Comparison of ENCODE assay signal across 8 cellular contexts in the genomic region with DNA sequence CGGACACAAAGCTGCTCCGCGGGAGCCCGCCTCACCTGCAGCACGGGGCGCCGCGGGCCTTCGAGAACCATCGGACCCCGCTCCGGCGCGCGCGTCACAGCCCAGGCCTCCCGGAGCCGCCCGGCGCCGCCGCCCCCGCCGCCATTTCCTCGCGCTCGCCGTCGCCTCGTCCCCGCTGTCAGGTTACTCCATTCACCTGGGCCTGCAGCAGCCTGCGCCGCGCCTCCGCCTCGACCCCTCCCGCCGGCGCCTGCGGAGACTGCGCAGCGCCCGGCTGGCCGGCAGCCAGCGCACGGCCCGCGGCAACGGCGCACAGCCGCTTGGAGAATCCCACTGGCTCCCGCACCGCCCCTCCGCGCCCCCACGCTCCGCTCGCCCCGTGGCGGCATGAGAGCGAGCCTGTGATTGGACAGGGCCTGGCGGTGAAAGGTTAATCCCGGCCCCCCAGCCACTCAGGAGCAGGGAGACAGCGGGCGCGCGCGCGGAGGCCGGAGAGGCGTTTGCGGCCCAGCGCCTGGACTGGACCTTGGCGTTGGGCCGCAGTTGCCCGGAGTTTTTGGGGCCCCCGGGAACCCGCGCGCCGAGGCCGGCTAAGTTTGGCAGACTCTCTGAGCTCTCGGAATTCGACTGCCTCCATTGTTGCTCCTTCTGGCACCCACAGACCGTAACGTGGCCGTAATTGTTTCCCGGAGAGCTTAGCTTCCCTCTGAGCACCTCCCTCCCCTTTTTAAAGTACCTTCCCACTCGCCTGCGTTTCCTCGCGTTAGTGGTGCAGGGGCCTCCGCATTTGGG. TPM values are rescaled to one million over a fixed set of nuclear protein-coding genes. Genes with fewer than 3 reads are reported as not detected.
DNase-seq lines count a peak whose midpoint lies in the region; ATAC-seq lines count a peak whose summit lies in the region.

A gene with protein sequence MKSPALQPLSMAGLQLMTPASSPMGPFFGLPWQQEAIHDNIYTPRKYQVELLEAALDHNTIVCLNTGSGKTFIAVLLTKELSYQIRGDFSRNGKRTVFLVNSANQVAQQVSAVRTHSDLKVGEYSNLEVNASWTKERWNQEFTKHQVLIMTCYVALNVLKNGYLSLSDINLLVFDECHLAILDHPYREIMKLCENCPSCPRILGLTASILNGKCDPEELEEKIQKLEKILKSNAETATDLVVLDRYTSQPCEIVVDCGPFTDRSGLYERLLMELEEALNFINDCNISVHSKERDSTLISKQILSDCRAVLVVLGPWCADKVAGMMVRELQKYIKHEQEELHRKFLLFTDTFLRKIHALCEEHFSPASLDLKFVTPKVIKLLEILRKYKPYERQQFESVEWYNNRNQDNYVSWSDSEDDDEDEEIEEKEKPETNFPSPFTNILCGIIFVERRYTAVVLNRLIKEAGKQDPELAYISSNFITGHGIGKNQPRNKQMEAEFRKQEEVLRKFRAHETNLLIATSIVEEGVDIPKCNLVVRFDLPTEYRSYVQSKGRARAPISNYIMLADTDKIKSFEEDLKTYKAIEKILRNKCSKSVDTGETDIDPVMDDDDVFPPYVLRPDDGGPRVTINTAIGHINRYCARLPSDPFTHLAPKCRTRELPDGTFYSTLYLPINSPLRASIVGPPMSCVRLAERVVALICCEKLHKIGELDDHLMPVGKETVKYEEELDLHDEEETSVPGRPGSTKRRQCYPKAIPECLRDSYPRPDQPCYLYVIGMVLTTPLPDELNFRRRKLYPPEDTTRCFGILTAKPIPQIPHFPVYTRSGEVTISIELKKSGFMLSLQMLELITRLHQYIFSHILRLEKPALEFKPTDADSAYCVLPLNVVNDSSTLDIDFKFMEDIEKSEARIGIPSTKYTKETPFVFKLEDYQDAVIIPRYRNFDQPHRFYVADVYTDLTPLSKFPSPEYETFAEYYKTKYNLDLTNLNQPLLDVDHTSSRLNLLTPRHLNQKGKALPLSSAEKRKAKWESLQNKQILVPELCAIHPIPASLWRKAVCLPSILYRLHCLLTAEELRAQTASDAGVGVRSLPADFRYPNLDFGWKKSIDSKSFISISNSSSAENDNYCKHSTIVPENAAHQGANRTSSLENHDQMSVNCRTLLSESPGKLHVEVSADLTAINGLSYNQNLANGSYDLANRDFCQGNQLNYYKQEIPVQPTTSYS (N-terminal part only) (minus strand): TSS at position 335 of the 792 bp plus-strand sequence. CDS start 24,071 bp downstream, outside the sequence.

- peak within 1 kb of the TSS; percentile 94 to 100 (median 97) for H3K9ac ChIP-seq in BLaER1 treated with 17β-estradiol and CSF1 and Interleukin-3, amounts not matched to agents 10 nM and 100 nM

- peak within 1 kb of the TSS; percentile 80 to 97 (median 88) for H3K4me3 ChIP-seq in BLaER1 treated with 17β-estradiol and CSF1 and Interleukin-3, amounts not matched to agents 10 nM and 100 nM

- DNase-seq in NCI-H69 (lab: John Stamatoyannopoulos, UW) = peak; percentile 98
- DNase-seq in activated CD4-positive, alpha-beta T cell treated with anti-CD3 and anti-CD28 coated beads, Interleukin-2, amount 50 U/mL, for 1 hour = peak; percentile 94
- peak; percentile 99 for DNase-seq in cortex of kidney (lab: John Stamatoyannopoulos, UW)
- peak; percentile 99 for DNase-seq in left lobe of liver (ENCODE audit: low spot score)
- DNase-seq in stimulated activated CD4-positive, alpha-beta T cell treated with anti-CD3 and anti-CD28 coated beads, Interleukin-2, amount 100 ng/mL, for 4 hours (ENCODE audit: low read depth) = peak; percentile 89

- H3K4me1 ChIP-seq in BLaER1 treated with 17β-estradiol and CSF1 and Interleukin-3, amounts not matched to agents 10 nM and 100 nM = peaks cover 30 to 50% (median 45%) of the 10 kb centered on the region in 10 experiments

- peaks cover 0 to 33% (median 18%) of the 10 kb centered on the region in 11 experiments; a peak in 9 of 22 replicates for H4K20me1 ChIP-seq in BLaER1 treated with 17β-estradiol and CSF1 and Interleukin-3, amounts not matched to agents 10 nM and 100 nM

- H3K9me3 ChIP-seq in BLaER1 treated with 17β-estradiol and CSF1 and Interleukin-3, amounts not matched to agents 10 nM and 100 nM (replicated peaks in 1 of 11) = no peaks in the 10 kb centered on the region

- H3K4me2 ChIP-seq in BLaER1 treated with 17β-estradiol and CSF1 and Interleukin-3, amounts not matched to agents 10 nM and 100 nM = peak within 1 kb of the TSS; percentile 83 to 97 (median 87)

- peaks cover 0 to 7% (median 0%) of the 10 kb centered on the region in 11 experiments; a peak in 7 of 22 replicates for H3K36me3 ChIP-seq in BLaER1 treated with 17β-estradiol and CSF1 and Interleukin-3, amounts not matched to agents 10 nM and 100 nM

- ATAC-seq in GM19351 (IDR thresholded peaks at IDR 0.05; ENCODE audit: unreplicated experiment) = peak; percentile 66
- ATAC-seq in HG03520 (IDR thresholded peaks at IDR 0.05; ENCODE audit: unreplicated experiment) = peak; percentile 74
- ATAC-seq in left lobe of liver = peak; percentile 90

- H3K27me3 ChIP-seq in BLaER1 treated with 17β-estradiol and CSF1 and Interleukin-3, amounts not matched to agents 10 nM and 100 nM = no peaks in the 10 kb centered on the region

- peak within 1 kb of the TSS; percentile 93 to 100 (median 97) for H3K27ac ChIP-seq in BLaER1 treated with 17β-estradiol and CSF1 and Interleukin-3, amounts not matched to agents 10 nM and 100 nM

RNA-seq across cellular contexts. Expression of the gene that starts here (rescaled TPM):
- 35.2 TPM for total RNA-seq in left lobe of liver

Comparison
In these comparisons a context has a peak if more than half of its experiments do, and no peak if none do; other contexts are left out.
1. Peak in every context shown above with its lines: DNase-seq, ATAC-seq, H3K4me3 ChIP-seq and H3K27ac ChIP-seq.